ENCODE assay signal across 1 cellular context in genomic region chr2:219388845-219389156, GRCh38.
A peak's percentile ranks its signal among the peaks of the same experiment; 100 is the strongest.
TF ChIP-seq lines count a peak whose summit lies in the region.

No MANE protein-coding gene starts in this region.

TF ChIP-seq in HepG2, 621 proteins besides CTCF, POLR2A, EP300 and RAD21 (continued from another document and continues in another):
- no peak for TF ChIP-seq ZNF720 (CRISPR knock-in tag; IDR thresholded peaks at IDR 0.05)
- TF ChIP-seq POLR2G (IDR thresholded peaks at IDR 0.05; ENCODE audit: low read depth, low read length) = no peak; the same call in 1 of the 2 replicates
- TF ChIP-seq EEA1 (CRISPR knock-in tag; IDR thresholded peaks at IDR 0.05; ENCODE audit: borderline replicate concordance) = no peak
- 0 out of 2 replicates have a peak, but pooled peaks have one; percentile 14 for TF ChIP-seq IRF2 (CRISPR knock-in tag; IDR thresholded peaks at IDR 0.05)
- TF ChIP-seq POLR2AphosphoS2 (IDR thresholded peaks at IDR 0.05; ENCODE audit: low read depth, low read length) = no peak
- no peak for TF ChIP-seq ZNF788 (CRISPR knock-in tag; IDR thresholded peaks at IDR 0.05; ENCODE audit: borderline replicate concordance)
- no peak for TF ChIP-seq NRL (CRISPR knock-in tag; IDR thresholded peaks at IDR 0.05; ENCODE audit: borderline replicate concordance)
- 0 out of 2 replicates have a peak, but pooled peaks have one; percentile 14 for TF ChIP-seq HMG20B (CRISPR knock-in tag; conservative IDR thresholded peaks at IDR 0.05)
- no peak for TF ChIP-seq NBN (conservative IDR thresholded peaks at IDR 0.05)
- no peak for TF ChIP-seq ZNF503 (CRISPR knock-in tag; IDR thresholded peaks at IDR 0.05)
- TF ChIP-seq ZNF501 (CRISPR knock-in tag; IDR thresholded peaks at IDR 0.05) = peak; percentile 70; the same call in 1 of the 2 replicates
- peak; percentile 11; the same call in 1 of the 2 replicates for TF ChIP-seq ARID4A (CRISPR knock-in tag; IDR thresholded peaks at IDR 0.05; ENCODE audit: borderline replicate concordance)
- TF ChIP-seq TFDP2 (CRISPR knock-in tag; IDR thresholded peaks at IDR 0.05) = no peak
- no peak for TF ChIP-seq ZNF234 (CRISPR knock-in tag; conservative IDR thresholded peaks at IDR 0.05)
- TF ChIP-seq KLF16 (CRISPR knock-in tag; IDR thresholded peaks at IDR 0.05) = no peak
- no peak for TF ChIP-seq ZNF547 (CRISPR knock-in tag; IDR thresholded peaks at IDR 0.05)
- TF ChIP-seq ZNF839 (CRISPR knock-in tag; IDR thresholded peaks at IDR 0.05; ENCODE audit: borderline replicate concordance) = no peak
- no peak for TF ChIP-seq SAFB2 (CRISPR knock-in tag; IDR thresholded peaks at IDR 0.05; ENCODE audit: borderline replicate concordance, low read depth)
- TF ChIP-seq CHD4 (IDR thresholded peaks at IDR 0.05; ENCODE audit: borderline replicate concordance, low read length) = 0 out of 2 replicates have a peak, but pooled peaks have one; percentile 63
- no peak for TF ChIP-seq ZNF101 (CRISPR knock-in tag; IDR thresholded peaks at IDR 0.05; ENCODE audit: borderline replicate concordance, low read depth)
- TF ChIP-seq ZNF691 (CRISPR knock-in tag; IDR thresholded peaks at IDR 0.05; ENCODE audit: borderline replicate concordance, low read depth) = no peak
- TF ChIP-seq CSRNP1 (CRISPR knock-in tag; IDR thresholded peaks at IDR 0.05) = no peak
- TF ChIP-seq ZNF777 (CRISPR knock-in tag; IDR thresholded peaks at IDR 0.05) = peak; percentile 16; the same call in 1 of the 2 replicates
- 0 out of 2 replicates have a peak, but pooled peaks have one; percentile 5 for TF ChIP-seq ZNF564 (CRISPR knock-in tag; IDR thresholded peaks at IDR 0.05)
- TF ChIP-seq ZNF800 (CRISPR knock-in tag; IDR thresholded peaks at IDR 0.05) = peak; percentile 19; the same call in 1 of the 2 replicates
- 0 out of 2 replicates have a peak, but pooled peaks have one; percentile 36 for TF ChIP-seq ZNF333 (CRISPR knock-in tag; IDR thresholded peaks at IDR 0.05; ENCODE audit: borderline replicate concordance)
- no peak for TF ChIP-seq PLSCR1 (CRISPR knock-in tag; IDR thresholded peaks at IDR 0.05; ENCODE audit: borderline replicate concordance)
- TF ChIP-seq SMC3 (IDR thresholded peaks at IDR 0.05; ENCODE audit: low read length) = no peak
- TF ChIP-seq ZFP37 (CRISPR knock-in tag; IDR thresholded peaks at IDR 0.05; ENCODE audit: borderline replicate concordance) = no peak
- 0 out of 2 replicates have a peak, but pooled peaks have one; percentile 7 for TF ChIP-seq ZNF709 (CRISPR knock-in tag; IDR thresholded peaks at IDR 0.05)
- no peak for TF ChIP-seq ZNF30 (CRISPR knock-in tag; IDR thresholded peaks at IDR 0.05)
- TF ChIP-seq ZC3H4 (CRISPR knock-in tag; IDR thresholded peaks at IDR 0.05; ENCODE audit: borderline replicate concordance) = no peak
- TF ChIP-seq POLR2AphosphoS5 (IDR thresholded peaks at IDR 0.05; ENCODE audit: low read depth, low read length) = no peak
- no peak for TF ChIP-seq ZNF431 (CRISPR knock-in tag; IDR thresholded peaks at IDR 0.05; ENCODE audit: borderline replicate concordance, low read depth)
- no peak for TF ChIP-seq PAWR (CRISPR knock-in tag; IDR thresholded peaks at IDR 0.05; ENCODE audit: borderline replicate concordance)
- no peak for TF ChIP-seq ZNF441 (CRISPR knock-in tag; IDR thresholded peaks at IDR 0.05; ENCODE audit: borderline replicate concordance)
- no peak for TF ChIP-seq PAX8 (CRISPR knock-in tag; IDR thresholded peaks at IDR 0.05; ENCODE audit: borderline replicate concordance)
- no peak for TF ChIP-seq NFE2L1 (CRISPR knock-in tag; IDR thresholded peaks at IDR 0.05; ENCODE audit: borderline replicate concordance)
- no peak for TF ChIP-seq SRSF1 (optimal IDR thresholded peaks at IDR 0.05; ENCODE audit: low read depth, low read length)
- TF ChIP-seq SMAD9 (CRISPR knock-in tag; IDR thresholded peaks at IDR 0.05) = 0 out of 2 replicates have a peak, but pooled peaks have one; percentile 26
- TF ChIP-seq ZMYM2 (CRISPR knock-in tag; IDR thresholded peaks at IDR 0.05) = 0 out of 2 replicates have a peak, but pooled peaks have one; percentile 4
- no peak for TF ChIP-seq KMT2B (CRISPR knock-in tag; IDR thresholded peaks at IDR 0.05)
- 0 out of 2 replicates have a peak, but pooled peaks have one; percentile 43 for TF ChIP-seq BCL3 (CRISPR knock-in tag; IDR thresholded peaks at IDR 0.05)
- TF ChIP-seq NR2F1 (CRISPR knock-in tag; IDR thresholded peaks at IDR 0.05) = no peak
- peak; percentile 29; the same call in 1 of the 2 replicates for TF ChIP-seq ZNF710 (CRISPR knock-in tag; IDR thresholded peaks at IDR 0.05; ENCODE audit: borderline replicate concordance)
- no peak; the same call in 1 of the 2 replicates for TF ChIP-seq ESRRA (CRISPR knock-in tag; IDR thresholded peaks at IDR 0.05; ENCODE audit: low read depth)
- TF ChIP-seq ELK4 (CRISPR knock-in tag; IDR thresholded peaks at IDR 0.05; ENCODE audit: borderline replicate concordance) = no peak
- peak; percentile 22; the same call in 1 of the 2 replicates for TF ChIP-seq ZFP36L1 (CRISPR knock-in tag; IDR thresholded peaks at IDR 0.05)
